9 cellular contexts compared by ENCODE assay signal in genomic region chr20:53001502-53002301, GRCh38. TPM values are rescaled to one million over a fixed set of nuclear protein-coding genes. Genes with fewer than 3 reads are reported as not detected.
DNase-seq lines count a peak whose midpoint lies in the region; ATAC-seq, FAIRE-seq and TF ChIP-seq lines count a peak whose summit lies in the region.
"Had no signal": no experiment of that assay in that cellular context is flagged by ENCODE, and none has a peak within 500 bp of the region (broad histone marks: within the 10 kb centered on the region; RNA-seq: fewer than 3 reads in every experiment).

No MANE protein-coding gene starts in this region.

- no peaks in the 10 kb centered on the region for H3K36me3 Mint-ChIP-seq in Caco-2 (ENCODE audit: insufficient read depth, unreplicated experiment)

- H4K20me1 ChIP-seq in MM.1S (ENCODE audit: insufficient read depth, low read length), result no peaks in the 10 kb centered on the region

- peaks cover 18% of the 10 kb centered on the region for H3K27me3 Mint-ChIP-seq in Caco-2 (ENCODE audit: insufficient read depth, unreplicated experiment)

- H3K4me3 Mint-ChIP-seq in Caco-2 (ENCODE audit: unreplicated experiment), result no peak overlapping the region

- H3K9me3 Mint-ChIP-seq in Caco-2 (ENCODE audit: unreplicated experiment), result no peaks in the 10 kb centered on the region

- intact Hi-C loops in Caco-2 (cut with micrococcal nuclease; ENCODE audit: unreplicated experiment), result no loop called here

- H3K9me3 ChIP-seq in MM.1S (replicated peaks; ENCODE audit: insufficient read depth, low read length) (no peaks in the 10 kb centered on the region), gastroesophageal sphincter (no peaks in the 10 kb centered on the region), Caco-2 (no peaks in the 10 kb centered on the region)

- TF ChIP-seq POLR2A in GM12892 (IDR thresholded peaks at IDR 0.05; ENCODE audit: low read depth, low read length) (no peak), gastroesophageal sphincter (IDR thresholded peaks at IDR 0.05) (no peak)

- DNase-seq in GM12892 (ENCODE audit: insufficient read length), result no peak
- DNase-seq in MM.1S, result peak; percentile 64
- no peak for DNase-seq in T1000 (lab: John Stamatoyannopoulos, UW)
- no peak for DNase-seq in Caco-2
- no peak for DNase-seq in DMS 273 treated with DMSO at 0.1 percent for 48 hours (lab: John Stamatoyannopoulos, UW)
- DNase-seq in SW 1271 (lab: John Stamatoyannopoulos, UW), result no peak
- DNase-seq: amygdala had no signal

- peak overlapping the region; percentile 60 for H3K9ac ChIP-seq in MM.1S (ENCODE audit: low read length)

- H3K4me3 ChIP-seq in MM.1S (ENCODE audit: low read length) (peak overlapping the region; percentile 42), gastroesophageal sphincter (no peak overlapping the region), Caco-2 (ENCODE audit: low read depth, low read length) (no peak overlapping the region)

- H3K36me3 ChIP-seq in MM.1S (replicated peaks; ENCODE audit: insufficient read depth, low read length) (no peaks in the 10 kb centered on the region), gastroesophageal sphincter (no peaks in the 10 kb centered on the region), Caco-2 (ENCODE audit: control insufficient read depth, insufficient read depth, low read length) (no peaks in the 10 kb centered on the region)

- TF ChIP-seq EP300 in gastroesophageal sphincter (IDR thresholded peaks at IDR 0.05), result no peak

- H3K4me1 Mint-ChIP-seq in Caco-2 (ENCODE audit: low read depth, unreplicated experiment), result no peaks in the 10 kb centered on the region

- H3F3A ChIP-seq in MM.1S (ENCODE audit: insufficient read depth, low read length), result peaks cover 32% of the 10 kb centered on the region

- ATAC-seq in GM21367 (IDR thresholded peaks at IDR 0.05; ENCODE audit: unreplicated experiment) (peak; percentile 66), gastroesophageal sphincter (no peak)

- FAIRE-seq in GM12892 (lab: Jason Lieb, UNC), result peak; percentile 82

- no peak overlapping the region for H3K27ac Mint-ChIP-seq in Caco-2 (ENCODE audit: unreplicated experiment)

- BruUV-seq in Caco-2 (replicated peaks; lab: Mats Ljungman, UMichigan), result no TSS peak

- no peaks in the 10 kb centered on the region for H3K9me2 ChIP-seq in MM.1S (replicated peaks; ENCODE audit: insufficient read depth, low read length)

- 50 to 55% methylated on average over 9 of the region's 9 CpGs for WGBS in gastroesophageal sphincter (ENCODE audit: low coverage in 1 of 2), 2 donors

- no peak for TF ChIP-seq CTCF in MM.1S (IDR thresholded peaks at IDR 0.05; ENCODE audit: low read length)
- TF ChIP-seq CTCF in gastroesophageal sphincter (IDR thresholded peaks at IDR 0.05), result no peak
- no peak for TF ChIP-seq CTCF in Caco-2 (IDR thresholded peaks at IDR 0.05; ENCODE audit: insufficient read depth in 1 of 2, low read depth in 1 of 2, low read length in 1 of 2, severe bottlenecking in 1 of 2, unreplicated experiment in 1 of 2)

- no peaks in the 10 kb centered on the region for H3K27me3 ChIP-seq in MM.1S (replicated peaks; ENCODE audit: insufficient read depth, low read length)
- H3K27me3 ChIP-seq in gastroesophageal sphincter, result no peaks in the 10 kb centered on the region
- H3K27me3 ChIP-seq in Caco-2 (replicated peaks; ENCODE audit: control insufficient read depth, insufficient read depth, low read length), result no peaks in the 10 kb centered on the region

- H3K4me2 ChIP-seq in MM.1S (ENCODE audit: low read depth, low read length), result peak overlapping the region; percentile 78

- H2AFZ ChIP-seq in MM.1S (ENCODE audit: low read length), result peak overlapping the region; percentile 49

- POLR2A ChIA-PET in Caco-2 (lab: Charles Lee), result no interaction called here

- CTCF ChIA-PET in Caco-2 (lab: Charles Lee), result no interaction called here

- peaks cover 21% of the 10 kb centered on the region for H3K4me1 ChIP-seq in MM.1S (ENCODE audit: low read length)
- H3K4me1 ChIP-seq in gastroesophageal sphincter, result peaks cover 0 to 6% (median 0%) of the 10 kb centered on the region in 3 donors
- H3K4me1 ChIP-seq in Caco-2, result no peaks in the 10 kb centered on the region

- H3K27ac ChIP-seq in MM.1S (ENCODE audit: low read length) (peak overlapping the region; percentile 89), gastroesophageal sphincter (peak overlapping the region in 3 of 4 donors; percentile 35 to 53 (median 53))

- H3K79me2 ChIP-seq in MM.1S (ENCODE audit: low read length), result no peaks in the 10 kb centered on the region

RNA-seq across cellular contexts. Expression of gene TSHZ2, which starts 29.5 kb away (rescaled TPM):
- 0.02 TPM for polyA plus RNA-seq in GM12892 (2012; ENCODE audit: missing spikeins)
- total RNA-seq in gastroesophageal sphincter (10 to 100 TPM in 3 of 4 donors, 1 to 10 TPM in 1; 9.9 to 21.3 (median 12.2) TPM), Caco-2 (2022) (0.07 TPM in 2 replicates)

Comparison
In these comparisons a context has a peak if more than half of its experiments do, and no peak if none do; other contexts are left out.
1. RNA of gene TSHZ2, which starts 29.5 kb away (total RNA-seq): 9.9 to 21.3 TPM in gastroesophageal sphincter; 0.07 TPM in Caco-2; every median in the first group is over 10 times any median in the second.